ENCODE assay signal across 8 cellular contexts in the genomic region with DNA sequence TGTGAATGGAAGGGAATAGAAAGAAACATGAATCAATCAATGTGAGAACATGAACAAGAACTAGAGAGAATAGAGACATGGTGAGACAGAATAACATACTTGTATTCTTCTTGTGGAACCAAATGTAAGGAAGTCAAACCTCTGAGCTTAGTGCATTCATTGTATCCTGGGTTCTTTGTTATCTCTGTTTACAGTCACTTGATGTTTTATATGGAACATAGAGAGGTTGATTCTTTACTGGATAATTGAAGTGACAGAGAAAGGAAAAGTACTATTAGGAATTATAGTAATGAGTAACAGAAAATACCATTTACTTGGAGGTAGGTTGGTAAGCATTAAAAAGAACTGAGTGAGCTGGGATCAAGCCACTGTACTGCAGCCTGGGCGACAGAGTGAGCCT. TPM values are rescaled to one million over a fixed set of nuclear protein-coding genes. Genes with fewer than 3 reads are reported as not detected.
A peak's percentile ranks its signal among the peaks of the same experiment; 100 is the strongest.
DNase-seq lines count a peak whose midpoint lies in the region; ATAC-seq, FAIRE-seq and TF ChIP-seq lines count a peak whose summit lies in the region.

No MANE protein-coding gene starts in this region.

- peak overlapping the region in 2 of 3 donors; percentile 83 to 88 for H3K27ac Mint-ChIP-seq in CD4-positive, CD25-positive, alpha-beta regulatory T cell

- H3K9me3 ChIP-seq in CD4-positive, CD25-positive, alpha-beta regulatory T cell (ENCODE audit: control insufficient read depth in 2 of 2, low read length in 2 of 2): no peaks in the 10 kb centered on the region
- no peaks in the 10 kb centered on the region for H3K9me3 ChIP-seq in SU-DHL-6 (ENCODE audit: insufficient read depth, low read length)

- peaks cover 21% of the 10 kb centered on the region for H3K79me2 ChIP-seq in SU-DHL-6 (ENCODE audit: insufficient read depth, low read length)

- H3K27me3 Mint-ChIP-seq in CD4-positive, CD25-positive, alpha-beta regulatory T cell: no peaks in the 10 kb centered on the region

- H3K4me1 ChIP-seq in CD4-positive, CD25-positive, alpha-beta regulatory T cell (ENCODE audit: control insufficient read depth, insufficient read depth, low read length, poor library complexity, severe bottlenecking): peaks cover 25% of the 10 kb centered on the region

- DNase-seq in CD4-positive, CD25-positive, alpha-beta regulatory T cell: no peak
- no peak for DNase-seq in GM12891 (ENCODE audit: insufficient read length, low spot score)
- peak; percentile 37 for DNase-seq in medulla oblongata (ENCODE audit: extremely low spot score)
- DNase-seq in occipital lobe (lab: John Stamatoyannopoulos, UW): no peak
- no peak for DNase-seq in MV-4-11 (lab: John Stamatoyannopoulos, UW)
- no peak for DNase-seq in HCEC 1CT
- no peak for DNase-seq in activated CD8-positive, alpha-beta memory T cell treated with anti-CD3 and anti-CD28 coated beads, Interleukin-2, amount 50 U/mL, for 48 hours

- H3K36me3 Mint-ChIP-seq in CD4-positive, CD25-positive, alpha-beta regulatory T cell: no peaks in the 10 kb centered on the region

- H3F3A ChIP-seq in SU-DHL-6 (ENCODE audit: insufficient read depth): peaks cover 33% of the 10 kb centered on the region

- H4K20me1 ChIP-seq in SU-DHL-6 (ENCODE audit: low read depth, low read length): no peaks in the 10 kb centered on the region

- no peaks in the 10 kb centered on the region for H3K9me3 Mint-ChIP-seq in CD4-positive, CD25-positive, alpha-beta regulatory T cell

- H2AFZ ChIP-seq in SU-DHL-6 (ENCODE audit: low read depth, low read length, severe bottlenecking): peak overlapping the region; percentile 93

- TF ChIP-seq POLR2A in GM12891 (IDR thresholded peaks at IDR 0.05; ENCODE audit: low read depth, low read length): no peak

- H3K9me2 ChIP-seq in SU-DHL-6 (replicated peaks; ENCODE audit: insufficient read depth, low read length): no peaks in the 10 kb centered on the region

- H3K4me2 ChIP-seq in SU-DHL-6 (ENCODE audit: low read depth, low read length, poor library complexity, severe bottlenecking): peak overlapping the region; percentile 96

- peak; percentile 73 for FAIRE-seq in GM12891 (lab: Jason Lieb, UNC)

- no peak for TF ChIP-seq CTCF in SU-DHL-6 (IDR thresholded peaks at IDR 0.05; ENCODE audit: insufficient read depth, low read length, poor library complexity, severe bottlenecking)

- ATAC-seq in CD4-positive, CD25-positive, alpha-beta regulatory T cell (ENCODE audit: low read depth in 2 of 2): no peak

- no peak overlapping the region for H3K9ac ChIP-seq in SU-DHL-6 (ENCODE audit: low read length)

- peak overlapping the region; percentile 95 for H3K27ac ChIP-seq in CD4-positive, CD25-positive, alpha-beta regulatory T cell (ENCODE audit: insufficient read depth, low read length, poor library complexity, severe bottlenecking)
- peak overlapping the region; percentile 86; the same call in 1 of the 2 replicates for H3K27ac ChIP-seq in SU-DHL-6 (ENCODE audit: low read depth, low read length)

- peaks cover 5 to 14% (median 11%) of the 10 kb centered on the region in 4 donors for H3K4me1 Mint-ChIP-seq in CD4-positive, CD25-positive, alpha-beta regulatory T cell

- H3K36me3 ChIP-seq in CD4-positive, CD25-positive, alpha-beta regulatory T cell (ENCODE audit: control insufficient read depth, insufficient read depth, low read length): no peaks in the 10 kb centered on the region
- H3K36me3 ChIP-seq in SU-DHL-6 (ENCODE audit: low read length): no peaks in the 10 kb centered on the region

- peak overlapping the region; percentile 89 for H3K4me3 ChIP-seq in CD4-positive, CD25-positive, alpha-beta regulatory T cell (ENCODE audit: low read depth, low read length)
- H3K4me3 ChIP-seq in SU-DHL-6 (ENCODE audit: insufficient read depth, low read length, poor library complexity, severe bottlenecking): no peak overlapping the region

- H3K27me3 ChIP-seq in CD4-positive, CD25-positive, alpha-beta regulatory T cell (ENCODE audit: control insufficient read depth, insufficient read depth, low read length): no peaks in the 10 kb centered on the region
- H3K27me3 ChIP-seq in SU-DHL-6 (ENCODE audit: low read length): no peaks in the 10 kb centered on the region

- peak overlapping the region in 3 of 4 donors; percentile 41 to 82 (median 77) for H3K4me3 Mint-ChIP-seq in CD4-positive, CD25-positive, alpha-beta regulatory T cell

TF ChIP-seq in GM12891, 5 proteins besides CTCF, POLR2A, EP300 and RAD21:
- TF ChIP-seq PAX5 (IDR thresholded peaks at IDR 0.05; ENCODE audit: insufficient read depth, low read length, severe bottlenecking) (no peak), POU2F2 (IDR thresholded peaks at IDR 0.05; ENCODE audit: low read depth, low read length) (no peak), SPI1 (IDR thresholded peaks at IDR 0.05; ENCODE audit: low read depth, low read length) (no peak)
TF ChIP-seq in GM12891: peak in this region for 0.

RNA-seq across cellular contexts. Expression of gene WNK1, which starts 2.5 kb away (rescaled TPM):
- total RNA-seq in CD4-positive, CD25-positive, alpha-beta regulatory T cell: 360 TPM
- polyA plus RNA-seq in CD4-positive, CD25-positive, alpha-beta regulatory T cell: 10 to 100 TPM; 22.1 to 34.6 (median 28.1) TPM
- 73.0 TPM for polyA plus RNA-seq in GM12891 (2012; ENCODE audit: low read depth, missing spikeins)
- total RNA-seq in occipital lobe: 84.2 TPM
